8 cellular contexts compared by ENCODE assay signal in the genomic region with DNA sequence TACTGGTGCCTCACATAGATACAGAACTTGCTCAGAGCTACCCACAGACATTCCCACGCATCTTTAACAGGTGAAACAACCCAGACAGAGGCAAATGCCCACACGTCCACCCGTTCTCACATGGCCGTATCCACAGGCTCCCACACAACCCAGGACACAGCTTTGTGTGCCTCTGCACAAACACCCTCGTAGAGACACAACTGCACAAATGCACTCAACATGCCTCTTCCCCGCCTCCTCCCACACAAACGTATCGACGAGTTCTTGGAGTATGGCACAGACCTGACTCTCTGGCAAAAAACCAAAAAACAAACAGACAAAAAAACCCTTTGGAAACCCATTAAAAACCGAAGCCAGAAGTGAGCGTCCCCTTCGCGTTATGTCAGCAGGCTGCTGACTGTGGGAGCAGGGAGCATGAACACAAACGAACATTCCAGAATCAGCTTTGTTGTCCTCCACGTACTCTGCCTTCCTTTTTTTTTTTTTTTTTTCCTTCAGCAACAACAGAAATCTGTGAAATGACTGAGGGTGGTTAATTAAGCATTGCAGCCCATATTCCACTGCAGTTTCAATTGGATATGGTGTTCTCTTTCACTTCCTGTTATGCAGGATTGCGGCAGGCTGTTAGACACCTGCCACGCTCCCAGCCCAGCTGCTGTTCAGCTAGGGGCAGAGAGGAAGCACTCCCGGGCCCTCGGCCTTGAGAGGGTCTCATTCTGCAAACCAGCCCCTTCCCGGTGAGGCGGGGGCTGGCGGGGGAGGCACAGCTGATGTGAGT.
DNase-seq lines count a peak whose midpoint lies in the region; ATAC-seq lines count a peak whose summit lies in the region.

No MANE protein-coding gene starts in this region.

- H3K4me3 ChIP-seq in BLaER1 treated with 17β-estradiol and CSF1 and Interleukin-3, amounts not matched to agents 10 nM and 100 nM: peak overlapping the region in 2 of 10 experiments; percentile 6 to 22; a peak in 1 of 20 replicates
- H3K4me3 ChIP-seq in muscle layer of colon (ENCODE audit: low read depth in 1 of 2, low read length in 2 of 2): peak overlapping the region; percentile 20 to 50

- peak overlapping the region in 9 of 11 experiments; percentile 14 to 68 (median 48); a peak in 17 of 22 replicates for H3K27ac ChIP-seq in BLaER1 treated with 17β-estradiol and CSF1 and Interleukin-3, amounts not matched to agents 10 nM and 100 nM
- no peak overlapping the region for H3K27ac ChIP-seq in muscle layer of colon (ENCODE audit: low read depth, low read length)

- peak overlapping the region; percentile 66 to 89 (median 79) for H3K4me2 ChIP-seq in BLaER1 treated with 17β-estradiol and CSF1 and Interleukin-3, amounts not matched to agents 10 nM and 100 nM

- H3K4me1 ChIP-seq in BLaER1 treated with 17β-estradiol and CSF1 and Interleukin-3, amounts not matched to agents 10 nM and 100 nM: peaks cover 36 to 52% (median 44%) of the 10 kb centered on the region in 10 experiments
- peaks cover 4% of the 10 kb centered on the region for H3K4me1 ChIP-seq in muscle layer of colon (ENCODE audit: insufficient read depth, low read length)

- H3K9me3 ChIP-seq in BLaER1 treated with 17β-estradiol and CSF1 and Interleukin-3, amounts not matched to agents 10 nM and 100 nM (replicated peaks in 1 of 11): no peaks in the 10 kb centered on the region; a peak in 1 of 22 replicates
- no peaks in the 10 kb centered on the region for H3K9me3 ChIP-seq in muscle layer of colon (ENCODE audit: low read length)

- H3K36me3 ChIP-seq in BLaER1 treated with 17β-estradiol and CSF1 and Interleukin-3, amounts not matched to agents 10 nM and 100 nM: no peaks in the 10 kb centered on the region
- H3K36me3 ChIP-seq in muscle layer of colon (ENCODE audit: insufficient read depth, low read length): no peaks in the 10 kb centered on the region

- no peaks in the 10 kb centered on the region for H4K20me1 ChIP-seq in BLaER1 treated with 17β-estradiol and CSF1 and Interleukin-3, amounts not matched to agents 10 nM and 100 nM

- peak overlapping the region in 3 of 11 experiments; percentile 22 to 35 (median 26); a peak in 3 of 22 replicates for H3K9ac ChIP-seq in BLaER1 treated with 17β-estradiol and CSF1 and Interleukin-3, amounts not matched to agents 10 nM and 100 nM
- H3K9ac ChIP-seq in muscle layer of colon (ENCODE audit: low read length): no peak overlapping the region

- no peaks in the 10 kb centered on the region for H3K27me3 ChIP-seq in BLaER1 treated with 17β-estradiol and CSF1 and Interleukin-3, amounts not matched to agents 10 nM and 100 nM
- no peaks in the 10 kb centered on the region for H3K27me3 ChIP-seq in muscle layer of colon (ENCODE audit: control insufficient read depth in 1 of 2, insufficient read depth in 2 of 2, low read length in 2 of 2)

- ATAC-seq in GM19023 (IDR thresholded peaks at IDR 0.05; ENCODE audit: unreplicated experiment) (peak; percentile 90), HG03097 (IDR thresholded peaks at IDR 0.05; ENCODE audit: low FRiP score, unreplicated experiment) (peak; percentile 90)

- peak; percentile 94 for DNase-seq in NCI-H510A (lab: John Stamatoyannopoulos, UW)
- peak in 49 of 58 donors; percentile 10 to 70 (median 31) for DNase-seq in anterior cingulate cortex (lab: John Stamatoyannopoulos, UW)
- DNase-seq in NCI-H1048 (lab: John Stamatoyannopoulos, UW): no peak
- DNase-seq in effector CD4-positive, alpha-beta T cell: no peak

Comparison
In these comparisons a context has a peak if more than half of its experiments do, and no peak if none do; other contexts are left out.
1. DNase-seq: peak in NCI-H510A (single experiment) and anterior cingulate cortex (49 of 58); none in NCI-H1048 (single experiment) and effector CD4-positive, alpha-beta T cell (single experiment).